ENCODE assay signal across 20 cellular contexts in the genomic region with DNA sequence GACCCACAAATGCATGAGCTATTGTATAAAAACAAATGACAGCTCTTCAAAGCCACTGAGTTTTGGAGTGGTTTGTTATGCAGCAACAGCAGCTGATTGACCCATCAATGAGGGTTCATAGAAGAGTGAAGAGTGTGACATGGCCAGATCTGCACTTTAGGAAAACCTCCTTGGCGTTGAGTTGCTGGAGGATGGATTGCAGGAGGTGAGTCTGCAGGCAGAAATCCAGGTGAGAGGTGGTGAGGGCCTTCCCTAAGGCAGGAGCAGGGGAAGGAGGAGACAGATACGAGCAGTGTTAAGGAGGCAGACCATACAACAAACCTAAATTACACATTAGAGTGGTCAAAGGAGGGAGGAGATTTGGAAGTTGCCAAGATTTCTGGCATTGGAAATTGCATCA.
DNase-seq lines count a peak whose midpoint lies in the region; FAIRE-seq and TF ChIP-seq lines count a peak whose summit lies in the region.
"Had no signal": no experiment of that assay in that cellular context is flagged by ENCODE, and none has a peak within 500 bp of the region (broad histone marks: within the 10 kb centered on the region; RNA-seq: fewer than 3 reads in every experiment).

No MANE protein-coding gene starts in this region.

- no peak overlapping the region for H3K27ac ChIP-seq in left ventricle myocardium inferior (replicated peaks)
- H3K27ac ChIP-seq: 22Rv1, A549 had no signal

- peak overlapping the region; percentile 34 for H3K4me2 ChIP-seq in Loucy (ENCODE audit: low read depth, low read length, poor library complexity, severe bottlenecking)
- H3K4me2 ChIP-seq: A549, GM23338 had no signal

- H3K4me3 ChIP-seq in left ventricle myocardium inferior = no peak overlapping the region
- no peak overlapping the region for H3K4me3 ChIP-seq in Loucy (ENCODE audit: low read length, poor library complexity, severe bottlenecking)
- H3K4me3 ChIP-seq: A549, GM23338 had no signal

- H3K9me2 ChIP-seq in Loucy (replicated peaks; ENCODE audit: low read depth, low read length) = no peaks in the 10 kb centered on the region

- H4K20me1 ChIP-seq in Loucy (ENCODE audit: insufficient read depth, low read length, poor library complexity, severe bottlenecking) = no peaks in the 10 kb centered on the region

- H3K79me2 ChIP-seq in Loucy (ENCODE audit: insufficient read depth, low read length) = no peaks in the 10 kb centered on the region

- no peak for TF ChIP-seq POLR2A in GM12891 (IDR thresholded peaks at IDR 0.05; ENCODE audit: low read depth, low read length)

- H3K27me3 ChIP-seq in left ventricle myocardium inferior (ENCODE audit: low read depth) = peaks cover 79% of the 10 kb centered on the region
- H3K27me3 ChIP-seq in Loucy (ENCODE audit: insufficient read depth, low read length, poor library complexity, severe bottlenecking) = no peaks in the 10 kb centered on the region

- intact Hi-C loops in cardiac septum (cut with DNase I) = no loop called here
- intact Hi-C loops in left ventricle myocardium inferior (cut with micrococcal nuclease) = no loop called here

- H3K4me1 ChIP-seq in left ventricle myocardium inferior (no peaks in the 10 kb centered on the region), Loucy (ENCODE audit: insufficient read depth, low read length, poor library complexity, severe bottlenecking) (peaks cover 23% of the 10 kb centered on the region)
- H3K4me1 ChIP-seq: A549 had no signal

- TF ChIP-seq CTCF in left ventricle myocardium inferior (IDR thresholded peaks at IDR 0.05; ENCODE audit: borderline replicate concordance) (no peak), Loucy (conservative IDR thresholded peaks at IDR 0.05; ENCODE audit: low read length) (no peak)

- no peak overlapping the region for H2AFZ ChIP-seq in Loucy (ENCODE audit: low read length)
- H2AFZ ChIP-seq: GM23338 had no signal

- no peaks in the 10 kb centered on the region for H3K36me3 ChIP-seq in left ventricle myocardium inferior
- H3K36me3 ChIP-seq in Loucy (ENCODE audit: insufficient read depth, low read length) = no peaks in the 10 kb centered on the region

- DNase-seq in NCI-H510A (lab: John Stamatoyannopoulos, UW) = peak; percentile 53
- no peak for DNase-seq in NCI-H510A treated with DMSO at 0.1 percent for 48 hours (lab: John Stamatoyannopoulos, UW)
- DNase-seq in cardiac septum (ENCODE audit: low spot score) = peak; percentile 54
- DNase-seq in left ventricle myocardium inferior = no peak
- no peak for DNase-seq in NCI-H748 treated with DMSO at 0.1 percent for 48 hours (lab: John Stamatoyannopoulos, UW)
- DNase-seq in inferior parietal cortex (ENCODE audit: extremely low spot score) = no peak
- no peak for DNase-seq in GM12891 (ENCODE audit: insufficient read length, low spot score)
- DNase-seq: AML-193; Calu3; CD8-positive, alpha-beta T cell; IMR-90 had no signal

- H3K9ac ChIP-seq in Loucy (ENCODE audit: low read depth, low read length, poor library complexity, severe bottlenecking) = peak overlapping the region; percentile 16

- H3K9me3 ChIP-seq in left ventricle myocardium inferior (replicated peaks) (no peaks in the 10 kb centered on the region), Loucy (ENCODE audit: insufficient read depth, low read depth, low read length) (no peaks in the 10 kb centered on the region)
- H3K9me3 ChIP-seq: A549 had no signal

- H3F3A ChIP-seq in Loucy (ENCODE audit: low read depth) = no peaks in the 10 kb centered on the region

- no peak for FAIRE-seq in GM12891 (lab: Jason Lieb, UNC)
- FAIRE-seq: A549, G401.6, GM12892, GM18507, H54, HTR-8/SVneo had no signal

TF ChIP-seq in GM12891, 5 proteins besides CTCF, POLR2A, EP300 and RAD21:
- no peak for TF ChIP-seq POU2F2 (IDR thresholded peaks at IDR 0.05; ENCODE audit: low read depth, low read length)
- no peak for TF ChIP-seq TAF1 (IDR thresholded peaks at IDR 0.05; ENCODE audit: low read depth, low read length)
- no peak for TF ChIP-seq POLR2AphosphoS5 (IDR thresholded peaks at IDR 0.05; ENCODE audit: low read depth, low read length)
- TF ChIP-seq PAX5 (IDR thresholded peaks at IDR 0.05; ENCODE audit: insufficient read depth, low read length, severe bottlenecking) = no peak
- no peak for TF ChIP-seq SPI1 (IDR thresholded peaks at IDR 0.05; ENCODE audit: low read depth, low read length)

Comparison
In these comparisons a context has a peak if more than half of its experiments do, and no peak if none do; other contexts are left out.
1. DNase-seq: peak in NCI-H510A (single experiment) and cardiac septum (single experiment); none in NCI-H510A treated with DMSO at 0.1 percent for 48 hours (single experiment), left ventricle myocardium inferior (single experiment), NCI-H748 treated with DMSO at 0.1 percent for 48 hours (single experiment), inferior parietal cortex (single experiment) and GM12891 (single experiment).